ENCODE assay signal across 10 cellular contexts in the genomic region with DNA sequence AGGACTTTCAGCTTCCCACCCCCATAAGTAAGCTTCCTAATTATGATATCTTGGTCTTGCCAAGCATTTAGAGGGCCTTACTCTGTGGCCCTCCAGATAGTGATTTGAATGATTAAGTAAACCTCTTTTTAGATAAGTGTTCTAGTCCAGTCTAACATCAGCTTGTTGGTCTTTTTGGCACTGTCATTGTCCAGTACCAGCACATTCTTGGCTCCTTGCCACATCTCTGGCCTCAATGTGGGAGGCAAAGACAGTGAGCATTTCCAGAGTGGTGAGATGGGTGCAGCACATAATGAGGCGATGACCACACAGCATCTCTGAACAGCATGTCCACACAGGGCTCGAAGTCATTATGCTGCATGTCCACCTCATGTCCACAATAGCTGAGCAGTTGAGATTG. TPM values are rescaled to one million over a fixed set of nuclear protein-coding genes. Genes with fewer than 3 reads are reported as not detected.
DNase-seq lines count a peak whose midpoint lies in the region; ATAC-seq and TF ChIP-seq lines count a peak whose summit lies in the region.
"Had no signal": no experiment of that assay in that cellular context is flagged by ENCODE, and none has a peak within 500 bp of the region (broad histone marks: within the 10 kb centered on the region; RNA-seq: fewer than 3 reads in every experiment).

No MANE protein-coding gene starts in this region.

- in situ Hi-C loops in GM13976 (cut with MboI; ENCODE audit: low sequenced_read_pairs, unreplicated experiment) = no loop called here

- H3K9ac ChIP-seq in adipocyte (ENCODE audit: low read length) = no peak overlapping the region
- H3K9ac ChIP-seq: BLaER1 treated with 17β-estradiol and CSF1 and Interleukin-3, amounts not matched to agents 10 nM and 100 nM had no signal

- DNase-seq in cardiac muscle cell (ENCODE audit: low read depth in 1 of 2, low spot score in 1 of 2) (peak; percentile 12 to 79), cardiac septum (ENCODE audit: low spot score) (no peak), adipocyte (ENCODE audit: low read depth) (peak; percentile 49), inferior parietal cortex (ENCODE audit: extremely low spot score) (peak; percentile 45), GM13976 (ENCODE audit: low spot score) (no peak)
- DNase-seq: activated naive CD8-positive, alpha-beta T cell treated with anti-CD3 and anti-CD28 coated beads, Interleukin-2, amount 10 ng/mL, durations not matched to agents 7 days and 5 days had no signal

- TF ChIP-seq CTCF in cardiac muscle cell (IDR thresholded peaks at IDR 0.05; ENCODE audit: low read depth, low read length) = no peak
- TF ChIP-seq CTCF in GM13976 (IDR thresholded peaks at IDR 0.05; ENCODE audit: borderline replicate concordance, control extremely low read depth, extremely low read depth, insufficient read depth, missing control alignments) = no peak

- H3K4me1 ChIP-seq in cardiac muscle cell (ENCODE audit: low read depth) = peaks cover 3% of the 10 kb centered on the region
- H3K4me1 ChIP-seq in adipocyte (ENCODE audit: control insufficient read depth, insufficient read depth, low read length) = peaks cover 59% of the 10 kb centered on the region

- H3K4me3 ChIP-seq in cardiac muscle cell (no peak overlapping the region), adipocyte (ENCODE audit: low read length) (no peak overlapping the region)
- H3K4me3 ChIP-seq: BLaER1 treated with 17β-estradiol and CSF1 and Interleukin-3, amounts not matched to agents 10 nM and 100 nM had no signal

- no peaks in the 10 kb centered on the region for H3K27me3 ChIP-seq in cardiac muscle cell
- H3K27me3 ChIP-seq in adipocyte (replicated peaks; ENCODE audit: control insufficient read depth, insufficient read depth, low read length) = no peaks in the 10 kb centered on the region
- H3K27me3 ChIP-seq: BLaER1 treated with 17β-estradiol and CSF1 and Interleukin-3, amounts not matched to agents 10 nM and 100 nM had no signal

- H3K9me3 ChIP-seq in cardiac muscle cell (ENCODE audit: low read depth) (no peaks in the 10 kb centered on the region), adipocyte (ENCODE audit: control insufficient read depth, low read length) (no peaks in the 10 kb centered on the region)

- H3K36me3 ChIP-seq in cardiac muscle cell = peaks cover under 1% of the 10 kb centered on the region
- peaks cover 18% of the 10 kb centered on the region for H3K36me3 ChIP-seq in adipocyte (ENCODE audit: control insufficient read depth, insufficient read depth, low read length, severe bottlenecking)

- no peak overlapping the region for H3K27ac ChIP-seq in cardiac muscle cell
- H3K27ac ChIP-seq: BLaER1 treated with 17β-estradiol and CSF1 and Interleukin-3, amounts not matched to agents 10 nM and 100 nM had no signal

- ATAC-seq in GM21786 (IDR thresholded peaks at IDR 0.05; ENCODE audit: unreplicated experiment) (no peak), HG02884 (IDR thresholded peaks at IDR 0.05; ENCODE audit: unreplicated experiment) (no peak), HG03439 (IDR thresholded peaks at IDR 0.05; ENCODE audit: unreplicated experiment) (no peak)

- intact Hi-C loops in cardiac septum (cut with DNase I) = no loop called here

RNA-seq across cellular contexts. Expression of a gene that starts 6.1 kb away (rescaled TPM):
- 94.9 and 102 TPM in 2 replicates for total RNA-seq in cardiac muscle cell
- 122 and 130 TPM in 2 replicates for polyA plus RNA-seq in cardiac muscle cell
- 35.3 TPM for total RNA-seq in cardiac septum

RNA-seq across cellular contexts. Expression of a gene that starts 6.8 kb away (rescaled TPM):
- total RNA-seq in cardiac muscle cell (15.5 and 19.7 TPM in 2 replicates), cardiac septum (14.0 TPM)
- polyA plus RNA-seq in cardiac muscle cell = 26.6 and 27.1 TPM in 2 replicates

RNA-seq across cellular contexts. Expression of a gene that starts 48.8 kb away (rescaled TPM):
- total RNA-seq in cardiac muscle cell (78.2 and 96.2 TPM in 2 replicates), cardiac septum (18.3 TPM)
- polyA plus RNA-seq in cardiac muscle cell = 62.0 and 86.0 TPM in 2 replicates

Comparison
In these comparisons a context has a peak if more than half of its experiments do, and no peak if none do; other contexts are left out.
1. DNase-seq: peak in cardiac muscle cell (2 of 2), adipocyte (single experiment) and inferior parietal cortex (single experiment); none in cardiac septum (single experiment) and GM13976 (single experiment).